1 cellular context compared by ENCODE assay signal in the genomic region with DNA sequence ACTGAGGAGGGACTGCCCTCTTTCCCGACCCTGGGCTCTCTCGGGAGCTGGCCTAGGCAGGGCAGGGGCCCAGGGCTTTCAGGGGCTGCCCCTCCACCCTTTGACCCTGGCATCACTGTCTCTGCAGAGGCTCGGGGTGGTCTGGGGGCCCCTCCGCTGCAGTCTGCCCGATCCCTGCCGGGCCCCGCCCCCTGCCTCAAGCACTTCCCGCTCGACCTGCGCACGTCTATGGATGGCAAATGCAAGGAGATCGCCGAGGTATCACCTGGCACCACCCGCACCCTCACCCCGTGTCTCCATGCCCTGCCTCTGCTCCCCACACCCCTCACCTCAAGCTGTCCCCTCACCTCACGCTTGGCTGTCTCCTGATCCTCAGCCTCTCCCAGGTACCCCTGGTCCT.
TF ChIP-seq lines count a peak whose summit lies in the region.

No MANE protein-coding gene starts in this region.

TF ChIP-seq in H1, 55 proteins besides CTCF, POLR2A, EP300 and RAD21:
- TF ChIP-seq CTBP2 (IDR thresholded peaks at IDR 0.05; ENCODE audit: borderline replicate concordance, insufficient read depth, insufficient read length, low read length) (no peak), ZNF274 (IDR thresholded peaks at IDR 0.05; ENCODE audit: borderline replicate concordance, extremely low read depth, low read length) (no peak), HDAC2 (IDR thresholded peaks at IDR 0.05; ENCODE audit: borderline replicate concordance in 1 of 2, low read depth in 2 of 2, low read length in 2 of 2) (no peak), SP4 (IDR thresholded peaks at IDR 0.05; ENCODE audit: low read length) (no peak), FOSL1 (IDR thresholded peaks at IDR 0.05; ENCODE audit: insufficient read depth, low read depth, low read length) (no peak), HDAC6 (IDR thresholded peaks at IDR 0.05; ENCODE audit: low read depth, low read length) (no peak), ASH2L (IDR thresholded peaks at IDR 0.05; ENCODE audit: low read length) (no peak), POU5F1 (IDR thresholded peaks at IDR 0.05; ENCODE audit: low read depth, low read length) (no peak), RFX5 (IDR thresholded peaks at IDR 0.05; ENCODE audit: borderline replicate concordance, low read depth, low read length) (no peak), KDM5A (IDR thresholded peaks at IDR 0.05; ENCODE audit: low read length) (no peak), RNF2 (IDR thresholded peaks at IDR 0.05; ENCODE audit: borderline replicate concordance, low read depth, low read length, missing control alignments, poor library complexity, severe bottlenecking) (no peak), CHD1 (IDR thresholded peaks at IDR 0.05; ENCODE audit: low read depth, low read length) (no peak), JUND (IDR thresholded peaks at IDR 0.05; ENCODE audit: low read length) (no peak), TAF1 (IDR thresholded peaks at IDR 0.05; ENCODE audit: low read depth, low read length) (no peak), SP2 (IDR thresholded peaks at IDR 0.05; ENCODE audit: low read length) (no peak), JUN (IDR thresholded peaks at IDR 0.05; ENCODE audit: low read depth, low read length) (no peak)
